ENCODE assay signal across 1 cellular context in genomic region chr15:64387562-64388168, GRCh38.
TF ChIP-seq lines count a peak whose summit lies in the region.

Gene TRIP4 (plus strand): TSS chr15:64387836. CDS start chr15:64387864, 28 bp downstream.

TF ChIP-seq in A549, 52 proteins besides CTCF, POLR2A, EP300 and RAD21 (continued from another document):
- peak; percentile 95 for TF ChIP-seq BCL3 (IDR thresholded peaks at IDR 0.05)
- peak; percentile 49; the same call in 2 of the 3 replicates for TF ChIP-seq SMC3 (IDR thresholded peaks at IDR 0.05)
- peak; percentile 80 for TF ChIP-seq RFX5 (IDR thresholded peaks at IDR 0.05)
- peak; percentile 24; the same call in 1 of the 2 replicates for TF ChIP-seq REST (IDR thresholded peaks at IDR 0.05)
- TF ChIP-seq, protein P1, sequence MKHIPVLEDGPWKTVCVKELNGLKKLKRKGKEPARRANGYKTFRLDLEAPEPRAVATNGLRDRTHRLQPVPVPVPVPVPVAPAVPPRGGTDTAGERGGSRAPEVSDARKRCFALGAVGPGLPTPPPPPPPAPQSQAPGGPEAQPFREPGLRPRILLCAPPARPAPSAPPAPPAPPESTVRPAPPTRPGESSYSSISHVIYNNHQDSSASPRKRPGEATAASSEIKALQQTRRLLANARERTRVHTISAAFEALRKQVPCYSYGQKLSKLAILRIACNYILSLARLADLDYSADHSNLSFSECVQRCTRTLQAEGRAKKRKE (CRISPR knock-in tag; IDR thresholded peaks at IDR 0.05; ENCODE audit: low read depth) = no peak
- peak; percentile 55; the same call in 1 of the 2 replicates for TF ChIP-seq HOXB5 (CRISPR knock-in tag; IDR thresholded peaks at IDR 0.05)
- no peak for TF ChIP-seq HMGXB4 (CRISPR knock-in tag; IDR thresholded peaks at IDR 0.05; ENCODE audit: borderline replicate concordance)
- peak; percentile 57; the same call in 1 of the 2 replicates for TF ChIP-seq ZC3H11A (IDR thresholded peaks at IDR 0.05)
- TF ChIP-seq KDM5A (IDR thresholded peaks at IDR 0.05) = peak; percentile 97
- TF ChIP-seq HOXA7 (CRISPR knock-in tag; IDR thresholded peaks at IDR 0.05) = no peak
- TF ChIP-seq MAX (IDR thresholded peaks at IDR 0.05) = peak; percentile 98
- peak; percentile 91 to 98 for TF ChIP-seq JUN (IDR thresholded peaks at IDR 0.05)
- no peak for TF ChIP-seq SREBF2 (IDR thresholded peaks at IDR 0.05)
- peak; percentile 87 for TF ChIP-seq MYC (IDR thresholded peaks at IDR 0.05; ENCODE audit: borderline replicate concordance, low read length)
- TF ChIP-seq EHF (CRISPR knock-in tag; IDR thresholded peaks at IDR 0.05) = no peak
- TF ChIP-seq CHD4 (IDR thresholded peaks at IDR 0.05; ENCODE audit: borderline replicate concordance) = no peak
- TF ChIP-seq ZFP36 (IDR thresholded peaks at IDR 0.05; ENCODE audit: borderline replicate concordance, partially characterized antibody) = no peak
- TF ChIP-seq NFE2L2 (conservative IDR thresholded peaks at IDR 0.05; ENCODE audit: low read length) = 0 out of 2 replicates have a peak, but pooled peaks have one; percentile 1
- peak; percentile 88 for TF ChIP-seq GATA3 (IDR thresholded peaks at IDR 0.05; ENCODE audit: borderline replicate concordance)
- no peak for TF ChIP-seq NR3C1 (IDR thresholded peaks at IDR 0.05)
- TF ChIP-seq BHLHE40 (IDR thresholded peaks at IDR 0.05; ENCODE audit: low read depth, low read length) = no peak
- peak; percentile 99 for TF ChIP-seq PBX3 (IDR thresholded peaks at IDR 0.05)
- TF ChIP-seq MAFK (IDR thresholded peaks at IDR 0.05; ENCODE audit: partially characterized antibody) = peak; percentile 63
- TF ChIP-seq USF2 (IDR thresholded peaks at IDR 0.05) = no peak
- TF ChIP-seq TP53 (CRISPR knock-in tag; IDR thresholded peaks at IDR 0.05) = no peak
- no peak for TF ChIP-seq HEYL (CRISPR knock-in tag; IDR thresholded peaks at IDR 0.05)
- no peak for TF ChIP-seq ZNF302 (CRISPR knock-in tag; IDR thresholded peaks at IDR 0.05)
- no peak for TF ChIP-seq POLR2AphosphoS2 (conservative IDR thresholded peaks at IDR 0.05; ENCODE audit: low read length)
- TF ChIP-seq RNF2 (IDR thresholded peaks at IDR 0.05; ENCODE audit: borderline replicate concordance, low read depth) = no peak
- peak; percentile 92; the same call in 1 of the 2 replicates for TF ChIP-seq MAZ (IDR thresholded peaks at IDR 0.05; ENCODE audit: borderline replicate concordance, low read depth, low read length)
- TF ChIP-seq HOXB13 (CRISPR knock-in tag; IDR thresholded peaks at IDR 0.05; ENCODE audit: low read depth) = no peak
- TF ChIP-seq, protein P2, sequence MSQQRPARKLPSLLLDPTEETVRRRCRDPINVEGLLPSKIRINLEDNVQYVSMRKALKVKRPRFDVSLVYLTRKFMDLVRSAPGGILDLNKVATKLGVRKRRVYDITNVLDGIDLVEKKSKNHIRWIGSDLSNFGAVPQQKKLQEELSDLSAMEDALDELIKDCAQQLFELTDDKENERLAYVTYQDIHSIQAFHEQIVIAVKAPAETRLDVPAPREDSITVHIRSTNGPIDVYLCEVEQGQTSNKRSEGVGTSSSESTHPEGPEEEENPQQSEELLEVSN (IDR thresholded peaks at IDR 0.05; ENCODE audit: borderline replicate concordance, low read depth) = peak; percentile 93
- TF ChIP-seq CBX2 (IDR thresholded peaks at IDR 0.05; ENCODE audit: borderline replicate concordance, low read depth) = no peak
- TF ChIP-seq KDM1A (IDR thresholded peaks at IDR 0.05; ENCODE audit: low read depth) = no peak
